ENCODE assay signal across 17 cellular contexts in the genomic region with DNA sequence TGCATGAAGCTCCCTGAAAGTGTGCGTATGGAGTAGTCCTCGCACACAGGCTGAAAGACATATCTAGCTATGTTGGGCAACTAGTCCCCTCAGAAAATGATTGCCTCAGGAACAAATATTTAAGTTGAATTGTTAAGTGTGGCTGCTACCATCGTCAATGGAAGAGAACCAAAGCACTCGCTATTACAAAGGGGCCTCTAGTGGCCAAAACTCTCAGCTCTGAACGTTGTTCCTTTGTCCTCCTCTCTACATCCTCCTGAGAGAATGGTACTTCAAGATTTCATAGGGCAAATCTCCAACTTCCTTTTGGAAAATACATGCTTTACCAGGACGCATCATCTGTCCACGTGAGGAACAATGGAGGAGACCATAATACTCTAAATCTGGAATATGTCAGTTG.
A peak's percentile ranks its signal among the peaks of the same experiment; 100 is the strongest.
DNase-seq lines count a peak whose midpoint lies in the region; ATAC-seq and TF ChIP-seq lines count a peak whose summit lies in the region.
"Had no signal": no experiment of that assay in that cellular context is flagged by ENCODE, and none has a peak within 500 bp of the region (broad histone marks: within the 10 kb centered on the region; RNA-seq: fewer than 3 reads in every experiment).

No MANE protein-coding gene starts in this region.

- H3K4me3 Mint-ChIP-seq in naive thymus-derived CD8-positive, alpha-beta T cell: no peak overlapping the region

- H3K4me1 Mint-ChIP-seq in naive thymus-derived CD8-positive, alpha-beta T cell: no peaks in the 10 kb centered on the region

- peaks cover 0 to 11% (median 2%) of the 10 kb centered on the region in 9 donors for H3K9me3 Mint-ChIP-seq in naive thymus-derived CD8-positive, alpha-beta T cell

- H3K36me3 Mint-ChIP-seq in naive thymus-derived CD8-positive, alpha-beta T cell: no peaks in the 10 kb centered on the region

- no peak overlapping the region for H3K4me3 ChIP-seq in choroid plexus epithelial cell (ENCODE audit: low read depth, low read length)
- H3K4me3 ChIP-seq: SJCRH30 had no signal

- H3K27ac Mint-ChIP-seq in naive thymus-derived CD8-positive, alpha-beta T cell: no peak overlapping the region

- no peak for ATAC-seq in naive thymus-derived CD8-positive, alpha-beta T cell
- ATAC-seq: HepG2 had no signal

- H3K27ac ChIP-seq in C4-2B: no peak overlapping the region
- H3K27ac ChIP-seq: RWPE1, SJCRH30 had no signal

- peak; percentile 34 for TF ChIP-seq CTCF in C4-2B (conservative IDR thresholded peaks at IDR 0.05)
- TF ChIP-seq CTCF in LNCAP (IDR thresholded peaks at IDR 0.05): peak; percentile 9; the same call in 1 of the 2 replicates
- TF ChIP-seq CTCF in choroid plexus epithelial cell (conservative IDR thresholded peaks at IDR 0.05; ENCODE audit: low read depth, low read length): peak; percentile 19

- no peaks in the 10 kb centered on the region for H3K27me3 Mint-ChIP-seq in naive thymus-derived CD8-positive, alpha-beta T cell

- DNase-seq in choroid plexus epithelial cell (ENCODE audit: low read depth) (no peak), iPS-NIHi7 (ENCODE audit: extremely low spot score) (peak; percentile 36), head of caudate nucleus (no peak), DMS79 treated with DMSO at 0.1 percent for 48 hours (lab: John Stamatoyannopoulos, UW) (no peak)
- no peak for DNase-seq in naive thymus-derived CD8-positive, alpha-beta T cell
- DNase-seq: C1 segment of cervical spinal cord, DND-41, KBM-7, NCI-H1105 treated with DMSO at 0.1 percent for 48 hours, NCI-H1694 treated with DMSO at 0.1 percent for 48 hours, NCI-H510A treated with DMSO at 0.1 percent for 48 hours, NCI-H774, SJCRH30 had no signal

- intact Hi-C loops in head of caudate nucleus (cut with DNase I): no loop called here

- POLR2A ChIA-PET in naive thymus-derived CD8-positive, alpha-beta T cell (lab: Charles Lee): no interaction called here
